ENCODE assay signal across 1 cellular context in the genomic region with DNA sequence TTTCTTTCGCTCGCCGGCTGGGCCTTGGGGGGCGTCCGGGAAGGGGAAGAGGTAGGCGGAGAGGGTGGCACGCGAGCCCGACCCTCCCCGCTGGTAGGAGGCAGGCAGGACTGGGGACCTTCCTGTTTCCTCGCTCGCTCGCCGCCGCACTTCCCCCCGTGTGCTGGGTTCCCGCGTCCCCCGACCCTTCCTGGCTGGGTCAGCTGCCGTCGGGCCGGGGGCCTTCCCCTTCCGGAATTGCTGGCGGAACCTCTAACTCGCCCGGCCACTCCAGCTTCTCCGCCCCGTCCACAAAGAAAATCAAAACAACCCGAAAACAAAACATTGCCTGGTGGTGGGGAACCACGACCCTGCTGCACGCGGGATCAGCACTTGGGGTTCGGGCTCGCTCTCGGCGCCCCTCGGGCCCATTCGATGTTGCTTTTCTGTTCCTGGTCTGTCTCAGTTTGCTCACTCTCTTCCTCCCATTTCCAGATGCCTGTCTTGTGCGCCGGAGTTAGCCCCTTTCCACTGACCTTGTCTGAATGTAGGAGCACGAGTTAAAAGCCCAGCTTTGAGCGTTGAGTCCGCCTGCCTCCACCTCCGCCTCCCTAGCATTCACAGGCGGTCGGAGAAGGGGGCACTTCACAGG.
TF ChIP-seq lines count a peak whose summit lies in the region.

No MANE protein-coding gene starts in this region.

TF ChIP-seq in WTC11, 78 proteins besides CTCF, POLR2A, EP300 and RAD21 (continued from another document):
- TF ChIP-seq, protein P1, sequence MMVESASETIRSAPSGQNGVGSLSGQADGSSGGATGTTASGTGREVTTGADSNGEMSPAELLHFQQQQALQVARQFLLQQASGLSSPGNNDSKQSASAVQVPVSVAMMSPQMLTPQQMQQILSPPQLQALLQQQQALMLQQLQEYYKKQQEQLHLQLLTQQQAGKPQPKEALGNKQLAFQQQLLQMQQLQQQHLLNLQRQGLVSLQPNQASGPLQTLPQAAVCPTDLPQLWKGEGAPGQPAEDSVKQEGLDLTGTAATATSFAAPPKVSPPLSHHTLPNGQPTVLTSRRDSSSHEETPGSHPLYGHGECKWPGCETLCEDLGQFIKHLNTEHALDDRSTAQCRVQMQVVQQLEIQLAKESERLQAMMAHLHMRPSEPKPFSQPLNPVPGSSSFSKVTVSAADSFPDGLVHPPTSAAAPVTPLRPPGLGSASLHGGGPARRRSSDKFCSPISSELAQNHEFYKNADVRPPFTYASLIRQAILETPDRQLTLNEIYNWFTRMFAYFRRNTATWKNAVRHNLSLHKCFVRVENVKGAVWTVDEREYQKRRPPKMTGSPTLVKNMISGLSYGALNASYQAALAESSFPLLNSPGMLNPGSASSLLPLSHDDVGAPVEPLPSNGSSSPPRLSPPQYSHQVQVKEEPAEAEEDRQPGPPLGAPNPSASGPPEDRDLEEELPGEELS (CRISPR knock-in tag; IDR thresholded peaks at IDR 0.05) = 0 out of 2 replicates have a peak, but pooled peaks have one; percentile 14
- TF ChIP-seq ATF2 (CRISPR knock-in tag; IDR thresholded peaks at IDR 0.05; ENCODE audit: borderline replicate concordance, low read depth) = no peak
- TF ChIP-seq CREM (CRISPR knock-in tag; IDR thresholded peaks at IDR 0.05) = no peak
- TF ChIP-seq HMGA2 (CRISPR knock-in tag; IDR thresholded peaks at IDR 0.05) = no peak
- 0 out of 2 replicates have a peak, but pooled peaks have one; percentile 31 for TF ChIP-seq ZBTB21 (CRISPR knock-in tag; IDR thresholded peaks at IDR 0.05; ENCODE audit: borderline replicate concordance)
- no peak for TF ChIP-seq SMAD3 (CRISPR knock-in tag; IDR thresholded peaks at IDR 0.05; ENCODE audit: borderline replicate concordance)
- TF ChIP-seq GTF2I (CRISPR knock-in tag; conservative IDR thresholded peaks at IDR 0.05) = no peak
- TF ChIP-seq RORB (CRISPR knock-in tag; IDR thresholded peaks at IDR 0.05) = no peak
- TF ChIP-seq, protein P2, sequence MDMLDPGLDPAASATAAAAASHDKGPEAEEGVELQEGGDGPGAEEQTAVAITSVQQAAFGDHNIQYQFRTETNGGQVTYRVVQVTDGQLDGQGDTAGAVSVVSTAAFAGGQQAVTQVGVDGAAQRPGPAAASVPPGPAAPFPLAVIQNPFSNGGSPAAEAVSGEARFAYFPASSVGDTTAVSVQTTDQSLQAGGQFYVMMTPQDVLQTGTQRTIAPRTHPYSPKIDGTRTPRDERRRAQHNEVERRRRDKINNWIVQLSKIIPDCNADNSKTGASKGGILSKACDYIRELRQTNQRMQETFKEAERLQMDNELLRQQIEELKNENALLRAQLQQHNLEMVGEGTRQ (CRISPR knock-in tag; IDR thresholded peaks at IDR 0.05) = peak; percentile 42; the same call in 1 of the 2 replicates
- no peak for TF ChIP-seq NR3C1 (CRISPR knock-in tag; conservative IDR thresholded peaks at IDR 0.05; ENCODE audit: low read depth)
- TF ChIP-seq SOX15 (CRISPR knock-in tag; IDR thresholded peaks at IDR 0.05) = no peak
- TF ChIP-seq JAZF1 (CRISPR knock-in tag; IDR thresholded peaks at IDR 0.05) = no peak
- no peak for TF ChIP-seq CREB1 (CRISPR knock-in tag; IDR thresholded peaks at IDR 0.05)
- TF ChIP-seq, protein P3, sequence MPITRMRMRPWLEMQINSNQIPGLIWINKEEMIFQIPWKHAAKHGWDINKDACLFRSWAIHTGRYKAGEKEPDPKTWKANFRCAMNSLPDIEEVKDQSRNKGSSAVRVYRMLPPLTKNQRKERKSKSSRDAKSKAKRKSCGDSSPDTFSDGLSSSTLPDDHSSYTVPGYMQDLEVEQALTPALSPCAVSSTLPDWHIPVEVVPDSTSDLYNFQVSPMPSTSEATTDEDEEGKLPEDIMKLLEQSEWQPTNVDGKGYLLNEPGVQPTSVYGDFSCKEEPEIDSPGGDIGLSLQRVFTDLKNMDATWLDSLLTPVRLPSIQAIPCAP (CRISPR knock-in tag; IDR thresholded peaks at IDR 0.05) = no peak
- 0 out of 2 replicates have a peak, but pooled peaks have one; percentile 2 for TF ChIP-seq HMGXB4 (CRISPR knock-in tag; IDR thresholded peaks at IDR 0.05)
